Comparison of ENCODE assay signal across 11 cellular contexts in the genomic region with DNA sequence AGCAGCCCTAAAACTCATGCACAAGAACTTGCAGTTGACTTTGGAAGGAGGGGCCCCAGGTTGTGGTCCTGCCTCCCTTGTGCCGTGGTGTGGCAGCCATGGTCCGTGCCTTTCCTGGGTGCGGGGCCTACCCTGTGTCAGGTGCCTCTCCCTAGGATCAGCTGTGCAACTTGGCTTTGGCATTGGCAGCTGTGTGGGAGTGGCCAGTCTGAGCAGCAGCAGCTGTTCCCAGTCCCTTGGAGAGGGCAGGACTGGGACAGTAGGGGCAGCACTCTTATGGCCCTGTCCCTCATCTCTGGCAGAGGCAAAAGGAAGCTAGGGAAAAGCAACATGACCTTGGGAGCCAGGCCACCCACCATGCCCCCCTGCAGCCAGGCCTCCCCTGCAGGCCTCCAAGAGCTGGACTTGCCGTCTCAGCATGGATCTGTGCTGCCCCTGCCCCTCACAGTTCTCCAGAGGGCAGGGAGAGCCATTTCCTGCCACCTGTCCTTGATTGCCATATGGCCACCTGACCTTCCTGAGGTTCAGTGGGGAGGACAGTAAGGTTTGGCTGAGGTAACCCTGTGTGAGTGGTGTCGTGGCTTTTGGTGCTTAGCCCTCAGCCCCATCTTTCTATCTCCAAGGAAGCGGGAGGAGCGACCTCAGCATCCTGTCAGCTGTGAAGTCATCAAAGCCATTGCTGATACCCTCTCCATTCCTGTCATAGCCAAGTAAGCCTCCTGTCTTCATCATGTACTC. TPM values are rescaled to one million over a fixed set of nuclear protein-coding genes. Genes with fewer than 3 reads are reported as not detected.
DNase-seq lines count a peak whose midpoint lies in the region; ATAC-seq, FAIRE-seq and TF ChIP-seq lines count a peak whose summit lies in the region.
"Had no signal": no experiment of that assay in that cellular context is flagged by ENCODE, and none has a peak within 500 bp of the region (broad histone marks: within the 10 kb centered on the region; RNA-seq: fewer than 3 reads in every experiment).

No MANE protein-coding gene starts in this region.

- no peaks in the 10 kb centered on the region for H3K27me3 ChIP-seq in tibial artery

- H3K36me3 Mint-ChIP-seq in activated naive CD8-positive, alpha-beta T cell: peaks cover 22% of the 10 kb centered on the region
- peaks cover 16% of the 10 kb centered on the region for H3K36me3 Mint-ChIP-seq in natural killer cell treated with Interleukin-12 subunit alpha and Interleukin-12 subunit beta and Interleukin-15 and Interleukin-18, amount 100 ng/mL, for 72 hours

- TF ChIP-seq CTCF in D721Med (IDR thresholded peaks at IDR 0.05; ENCODE audit: insufficient read depth, missing control alignments): no peak
- no peak for TF ChIP-seq CTCF in tibial artery (IDR thresholded peaks at IDR 0.05)

- no peaks in the 10 kb centered on the region for H3K27me3 Mint-ChIP-seq in activated naive CD8-positive, alpha-beta T cell
- no peaks in the 10 kb centered on the region for H3K27me3 Mint-ChIP-seq in natural killer cell treated with Interleukin-12 subunit alpha and Interleukin-12 subunit beta and Interleukin-15 and Interleukin-18, amount 100 ng/mL, for 72 hours

- ATAC-seq in natural killer cell treated with Interleukin-12 subunit alpha and Interleukin-12 subunit beta and Interleukin-15 and Interleukin-18, amount 100 ng/mL, for 72 hours: peak; percentile 34 to 67
- ATAC-seq in GM21381 (IDR thresholded peaks at IDR 0.05; ENCODE audit: unreplicated experiment): no peak

- H3K27ac Mint-ChIP-seq in activated naive CD8-positive, alpha-beta T cell: peak overlapping the region; percentile 88
- peak overlapping the region; percentile 88 to 93 for H3K27ac Mint-ChIP-seq in natural killer cell treated with Interleukin-12 subunit alpha and Interleukin-12 subunit beta and Interleukin-15 and Interleukin-18, amount 100 ng/mL, for 72 hours

- H3K36me3 ChIP-seq in tibial artery: peaks cover 25 to 69% (median 48%) of the 10 kb centered on the region in 3 donors

- H3K4me3 Mint-ChIP-seq in activated naive CD8-positive, alpha-beta T cell: peak overlapping the region; percentile 35
- peak overlapping the region; percentile 81 for H3K4me3 Mint-ChIP-seq in natural killer cell treated with Interleukin-12 subunit alpha and Interleukin-12 subunit beta and Interleukin-15 and Interleukin-18, amount 100 ng/mL, for 72 hours

- H3K9me3 ChIP-seq in tibial artery: no peaks in the 10 kb centered on the region

- peaks cover 77% of the 10 kb centered on the region for H3K4me1 Mint-ChIP-seq in activated naive CD8-positive, alpha-beta T cell (ENCODE audit: low read depth)
- H3K4me1 Mint-ChIP-seq in natural killer cell treated with Interleukin-12 subunit alpha and Interleukin-12 subunit beta and Interleukin-15 and Interleukin-18, amount 100 ng/mL, for 72 hours (ENCODE audit: low read depth in 2 of 2): peaks cover 66 to 73% of the 10 kb centered on the region in 2 donors

- no peak for FAIRE-seq in D721Med (lab: Jason Lieb, UNC)
- FAIRE-seq: keratinocyte had no signal

- no peaks in the 10 kb centered on the region for H3K9me3 Mint-ChIP-seq in activated naive CD8-positive, alpha-beta T cell (ENCODE audit: low read depth)
- no peaks in the 10 kb centered on the region for H3K9me3 Mint-ChIP-seq in natural killer cell treated with Interleukin-12 subunit alpha and Interleukin-12 subunit beta and Interleukin-15 and Interleukin-18, amount 100 ng/mL, for 72 hours

- DNase-seq in D721Med (ENCODE audit: insufficient read length, low spot score) (peak; percentile 25), NCI-H2196 treated with DMSO at 0.1 percent for 48 hours (lab: John Stamatoyannopoulos, UW; ENCODE audit: unreplicated experiment) (peak; percentile 34), foreskin melanocyte (no peak), iPS-NIHi11 (ENCODE audit: low spot score) (no peak), tibial artery (no peak)
- DNase-seq in natural killer cell treated with Interleukin-12 subunit alpha and Interleukin-12 subunit beta and Interleukin-15 and Interleukin-18, amount 100 ng/mL, for 72 hours (ENCODE audit: low spot score): no peak
- DNase-seq: activated CD4-positive, alpha-beta T cell treated with anti-CD3 and anti-CD28 coated beads for 1 hour; stimulated activated CD4-positive, alpha-beta T cell treated with anti-CD3 and anti-CD28 coated beads, Interleukin-4, amount 100 ng/mL, for 1 hour had no signal

- no peak overlapping the region for H3K4me3 ChIP-seq in tibial artery

- intact Hi-C loops in tibial artery (cut with DNase I; ENCODE audit: low total_unique reads): no loop called here

- H3K27ac ChIP-seq in tibial artery: no peak overlapping the region

- peaks cover 0 to 16% (median 7%) of the 10 kb centered on the region in 4 donors for H3K4me1 ChIP-seq in tibial artery

RNA-seq across cellular contexts. Expression of gene NFATC3, which starts 15.5 kb away (rescaled TPM):
- total RNA-seq in natural killer cell treated with Interleukin-12 subunit alpha and Interleukin-12 subunit beta and Interleukin-15 and Interleukin-18, amount 100 ng/mL, for 72 hours: 100 to 1,000 TPM in 1 of 2 donors, 10 to 100 TPM in 1; 91.9 to 131 TPM

RNA-seq across cellular contexts. Expression of gene DUS2, which starts 46.6 kb away (rescaled TPM):
- total RNA-seq in natural killer cell treated with Interleukin-12 subunit alpha and Interleukin-12 subunit beta and Interleukin-15 and Interleukin-18, amount 100 ng/mL, for 72 hours: 10 to 100 TPM; 23.3 to 43.5 TPM

RNA-seq across cellular contexts. Expression of gene DDX28, which starts 46.6 kb away (rescaled TPM):
- 10 to 100 TPM; 16.2 to 20.1 TPM for total RNA-seq in natural killer cell treated with Interleukin-12 subunit alpha and Interleukin-12 subunit beta and Interleukin-15 and Interleukin-18, amount 100 ng/mL, for 72 hours

RNA-seq across cellular contexts. Expression of gene DPEP2NB, which starts 54.0 kb away (rescaled TPM):
- not detected for total RNA-seq in natural killer cell treated with Interleukin-12 subunit alpha and Interleukin-12 subunit beta and Interleukin-15 and Interleukin-18, amount 100 ng/mL, for 72 hours

Comparison
In these comparisons a context has a peak if more than half of its experiments do, and no peak if none do; other contexts are left out.
1. DNase-seq: peak in D721Med (single experiment) and NCI-H2196 treated with DMSO at 0.1 percent for 48 hours (single experiment); none in natural killer cell treated with Interleukin-12 subunit alpha and Interleukin-12 subunit beta and Interleukin-15 and Interleukin-18, amount 100 ng/mL, for 72 hours (single experiment), foreskin melanocyte (single experiment), iPS-NIHi11 (single experiment) and tibial artery (0 of 2).